Comparison of ENCODE assay signal across 1 cellular context in the genomic region with DNA sequence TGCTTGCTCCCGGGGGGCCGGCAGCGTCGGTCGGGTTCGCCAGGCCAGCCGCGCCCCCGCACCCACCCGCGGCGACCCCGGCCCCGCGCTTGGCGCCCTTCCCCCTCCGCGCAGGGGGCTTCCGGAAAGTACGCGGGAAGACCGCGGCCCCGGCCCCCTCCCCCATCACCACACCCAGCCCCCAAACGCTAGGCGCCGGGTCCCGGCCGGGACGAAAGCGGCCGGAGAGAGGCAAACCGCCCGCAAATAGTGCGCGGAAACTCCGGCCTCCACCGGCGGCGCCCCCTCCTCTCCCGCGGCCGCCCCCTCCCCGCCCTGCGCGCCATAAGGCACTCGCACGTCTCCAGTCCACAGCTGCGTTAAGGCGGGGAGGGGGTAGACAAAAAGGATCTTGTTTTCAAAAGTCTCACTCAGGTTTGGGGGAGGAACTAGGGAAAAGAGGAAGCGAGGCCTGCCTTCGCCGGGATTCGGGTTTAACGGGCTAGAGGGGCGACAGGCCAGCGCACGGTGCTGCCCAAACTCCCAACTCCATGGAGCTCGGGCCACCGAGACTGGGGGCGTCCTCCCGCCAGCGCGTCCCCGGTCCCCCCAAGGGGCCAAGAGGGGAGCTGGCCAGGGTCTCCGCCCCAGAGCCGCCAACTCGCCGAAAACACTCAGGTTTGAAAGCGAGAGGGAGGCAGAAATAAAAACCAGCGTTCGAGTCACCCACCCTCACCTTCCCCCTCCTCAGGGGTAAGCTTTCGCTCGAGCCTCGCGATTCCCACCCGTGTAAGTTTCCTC.
A peak's percentile ranks its signal among the peaks of the same experiment; 100 is the strongest.
TF ChIP-seq lines count a peak whose summit lies in the region.

No MANE protein-coding gene starts in this region.

TF ChIP-seq in K562, 482 proteins besides CTCF, POLR2A, EP300 and RAD21 (continued from another document and continues in another):
- TF ChIP-seq, protein P1, sequence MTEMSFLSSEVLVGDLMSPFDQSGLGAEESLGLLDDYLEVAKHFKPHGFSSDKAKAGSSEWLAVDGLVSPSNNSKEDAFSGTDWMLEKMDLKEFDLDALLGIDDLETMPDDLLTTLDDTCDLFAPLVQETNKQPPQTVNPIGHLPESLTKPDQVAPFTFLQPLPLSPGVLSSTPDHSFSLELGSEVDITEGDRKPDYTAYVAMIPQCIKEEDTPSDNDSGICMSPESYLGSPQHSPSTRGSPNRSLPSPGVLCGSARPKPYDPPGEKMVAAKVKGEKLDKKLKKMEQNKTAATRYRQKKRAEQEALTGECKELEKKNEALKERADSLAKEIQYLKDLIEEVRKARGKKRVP (CRISPR knock-in tag; IDR thresholded peaks at IDR 0.05) = no peak
- TF ChIP-seq KAT8 (IDR thresholded peaks at IDR 0.05; ENCODE audit: low read depth) (no peak), FIP1L1 (IDR thresholded peaks at IDR 0.05; ENCODE audit: low read depth, low read length, poor library complexity, severe bottlenecking) (no peak), ZNF785 (CRISPR knock-in tag; IDR thresholded peaks at IDR 0.05) (no peak), ZKSCAN8 (CRISPR knock-in tag; IDR thresholded peaks at IDR 0.05) (no peak), HCFC1 (IDR thresholded peaks at IDR 0.05; ENCODE audit: low read depth, low read length) (no peak), NONO (IDR thresholded peaks at IDR 0.05; ENCODE audit: low read depth in 2 of 2, low read length in 1 of 2) (no peak), BRD4 (IDR thresholded peaks at IDR 0.05) (peak; percentile 36), MAFG (tag; conservative IDR thresholded peaks at IDR 0.05) (no peak), POU5F1 (IDR thresholded peaks at IDR 0.05; ENCODE audit: borderline replicate concordance, low read depth, low read length, partially characterized antibody) (no peak), ZNF780A (CRISPR knock-in tag; IDR thresholded peaks at IDR 0.05) (no peak), BCOR (IDR thresholded peaks at IDR 0.05) (peak; percentile 27; the same call in 1 of the 2 replicates), GABPB2 (CRISPR knock-in tag; conservative IDR thresholded peaks at IDR 0.05) (no peak), ZNF699 (CRISPR knock-in tag; IDR thresholded peaks at IDR 0.05; ENCODE audit: insufficient replicate concordance) (no peak), ZNF77 (CRISPR knock-in tag; IDR thresholded peaks at IDR 0.05) (no peak), ATF1 (CRISPR knock-in tag; IDR thresholded peaks at IDR 0.05) (no peak), ATF1 (tag; IDR thresholded peaks at IDR 0.05) (no peak), FOXK2 (conservative IDR thresholded peaks at IDR 0.05 in 1 of 2, IDR thresholded peaks at IDR 0.05 in 1 of 2; ENCODE audit: low read depth in 2 of 2) (peak; percentile 17 to 22; a peak in 1 of 4 replicates), CEBPB (tag; IDR thresholded peaks at IDR 0.05) (no peak), BHLHE40 (IDR thresholded peaks at IDR 0.05; ENCODE audit: low read length) (0 out of 2 replicates have a peak, but pooled peaks have one; percentile 6), RBBP5 (IDR thresholded peaks at IDR 0.05; ENCODE audit: borderline replicate concordance, insufficient read depth, low read length, poor library complexity, severe bottlenecking) (no peak), ESRRB (CRISPR knock-in tag; IDR thresholded peaks at IDR 0.05; ENCODE audit: borderline replicate concordance) (no peak), SMARCE1 (IDR thresholded peaks at IDR 0.05) (0 out of 2 replicates have a peak, but pooled peaks have one; percentile 27), ZSCAN29 (IDR thresholded peaks at IDR 0.05) (no peak), SNIP1 (IDR thresholded peaks at IDR 0.05; ENCODE audit: low read depth) (no peak), PHF8 (IDR thresholded peaks at IDR 0.05; ENCODE audit: borderline replicate concordance, low read length) (peak; percentile 68; the same call in 1 of the 2 replicates), POLR3A (IDR thresholded peaks at IDR 0.05; ENCODE audit: borderline replicate concordance, extremely low read depth, insufficient read depth, insufficient read length) (no peak), MIER1 (IDR thresholded peaks at IDR 0.05; ENCODE audit: low read depth) (no peak), ZNF140 (CRISPR knock-in tag; IDR thresholded peaks at IDR 0.05) (no peak), FOXP1 (CRISPR knock-in tag; IDR thresholded peaks at IDR 0.05) (0 out of 2 replicates have a peak, but pooled peaks have one; percentile 30), ASH1L (IDR thresholded peaks at IDR 0.05; ENCODE audit: borderline replicate concordance, low read depth, partially characterized antibody) (no peak), HNRNPUL1 (IDR thresholded peaks at IDR 0.05; ENCODE audit: low read length) (no peak), ZNF583 (CRISPR knock-in tag; IDR thresholded peaks at IDR 0.05) (no peak), COPS2 (conservative IDR thresholded peaks at IDR 0.05) (no peak), ETV1 (tag; conservative IDR thresholded peaks at IDR 0.05; ENCODE audit: low read depth) (peak; percentile 21; the same call in 1 of the 2 replicates), ZNF354B (CRISPR knock-in tag; IDR thresholded peaks at IDR 0.05) (no peak), ZNF76 (CRISPR knock-in tag; IDR thresholded peaks at IDR 0.05; ENCODE audit: borderline replicate concordance) (no peak), MXI1 (IDR thresholded peaks at IDR 0.05; ENCODE audit: low read depth, low read length) (0 out of 2 replicates have a peak, but pooled peaks have one; percentile 1), MEF2D (tag; conservative IDR thresholded peaks at IDR 0.05; ENCODE audit: low read depth) (no peak), XRCC4 (IDR thresholded peaks at IDR 0.05; ENCODE audit: extremely low read depth, insufficient read depth, insufficient read length) (no peak), ZNF121 (CRISPR knock-in tag; conservative IDR thresholded peaks at IDR 0.05) (no peak)
- TF ChIP-seq, protein P2, sequence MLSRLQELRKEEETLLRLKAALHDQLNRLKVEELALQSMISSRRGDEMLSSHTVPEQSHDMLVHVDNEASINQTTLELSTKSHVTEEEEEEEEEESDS (CRISPR knock-in tag; IDR thresholded peaks at IDR 0.05) = no peak
- TF ChIP-seq, protein P3, sequence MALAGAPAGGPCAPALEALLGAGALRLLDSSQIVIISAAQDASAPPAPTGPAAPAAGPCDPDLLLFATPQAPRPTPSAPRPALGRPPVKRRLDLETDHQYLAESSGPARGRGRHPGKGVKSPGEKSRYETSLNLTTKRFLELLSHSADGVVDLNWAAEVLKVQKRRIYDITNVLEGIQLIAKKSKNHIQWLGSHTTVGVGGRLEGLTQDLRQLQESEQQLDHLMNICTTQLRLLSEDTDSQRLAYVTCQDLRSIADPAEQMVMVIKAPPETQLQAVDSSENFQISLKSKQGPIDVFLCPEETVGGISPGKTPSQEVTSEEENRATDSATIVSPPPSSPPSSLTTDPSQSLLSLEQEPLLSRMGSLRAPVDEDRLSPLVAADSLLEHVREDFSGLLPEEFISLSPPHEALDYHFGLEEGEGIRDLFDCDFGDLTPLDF (CRISPR knock-in tag; IDR thresholded peaks at IDR 0.05) = no peak
- TF ChIP-seq, protein P4, sequence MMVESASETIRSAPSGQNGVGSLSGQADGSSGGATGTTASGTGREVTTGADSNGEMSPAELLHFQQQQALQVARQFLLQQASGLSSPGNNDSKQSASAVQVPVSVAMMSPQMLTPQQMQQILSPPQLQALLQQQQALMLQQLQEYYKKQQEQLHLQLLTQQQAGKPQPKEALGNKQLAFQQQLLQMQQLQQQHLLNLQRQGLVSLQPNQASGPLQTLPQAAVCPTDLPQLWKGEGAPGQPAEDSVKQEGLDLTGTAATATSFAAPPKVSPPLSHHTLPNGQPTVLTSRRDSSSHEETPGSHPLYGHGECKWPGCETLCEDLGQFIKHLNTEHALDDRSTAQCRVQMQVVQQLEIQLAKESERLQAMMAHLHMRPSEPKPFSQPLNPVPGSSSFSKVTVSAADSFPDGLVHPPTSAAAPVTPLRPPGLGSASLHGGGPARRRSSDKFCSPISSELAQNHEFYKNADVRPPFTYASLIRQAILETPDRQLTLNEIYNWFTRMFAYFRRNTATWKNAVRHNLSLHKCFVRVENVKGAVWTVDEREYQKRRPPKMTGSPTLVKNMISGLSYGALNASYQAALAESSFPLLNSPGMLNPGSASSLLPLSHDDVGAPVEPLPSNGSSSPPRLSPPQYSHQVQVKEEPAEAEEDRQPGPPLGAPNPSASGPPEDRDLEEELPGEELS (CRISPR knock-in tag; IDR thresholded peaks at IDR 0.05; ENCODE audit: borderline replicate concordance) = no peak
- TF ChIP-seq, protein P5, sequence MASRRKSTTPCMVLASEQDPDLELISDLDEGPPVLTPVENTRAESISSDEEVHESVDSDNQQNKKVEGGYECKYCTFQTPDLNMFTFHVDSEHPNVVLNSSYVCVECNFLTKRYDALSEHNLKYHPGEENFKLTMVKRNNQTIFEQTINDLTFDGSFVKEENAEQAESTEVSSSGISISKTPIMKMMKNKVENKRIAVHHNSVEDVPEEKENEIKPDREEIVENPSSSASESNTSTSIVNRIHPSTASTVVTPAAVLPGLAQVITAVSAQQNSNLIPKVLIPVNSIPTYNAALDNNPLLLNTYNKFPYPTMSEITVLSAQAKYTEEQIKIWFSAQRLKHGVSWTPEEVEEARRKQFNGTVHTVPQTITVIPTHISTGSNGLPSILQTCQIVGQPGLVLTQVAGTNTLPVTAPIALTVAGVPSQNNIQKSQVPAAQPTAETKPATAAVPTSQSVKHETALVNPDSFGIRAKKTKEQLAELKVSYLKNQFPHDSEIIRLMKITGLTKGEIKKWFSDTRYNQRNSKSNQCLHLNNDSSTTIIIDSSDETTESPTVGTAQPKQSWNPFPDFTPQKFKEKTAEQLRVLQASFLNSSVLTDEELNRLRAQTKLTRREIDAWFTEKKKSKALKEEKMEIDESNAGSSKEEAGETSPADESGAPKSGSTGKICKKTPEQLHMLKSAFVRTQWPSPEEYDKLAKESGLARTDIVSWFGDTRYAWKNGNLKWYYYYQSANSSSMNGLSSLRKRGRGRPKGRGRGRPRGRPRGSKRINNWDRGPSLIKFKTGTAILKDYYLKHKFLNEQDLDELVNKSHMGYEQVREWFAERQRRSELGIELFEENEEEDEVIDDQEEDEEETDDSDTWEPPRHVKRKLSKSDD (conservative IDR thresholded peaks at IDR 0.05; ENCODE audit: low read length) = no peak
- TF ChIP-seq, protein P6, sequence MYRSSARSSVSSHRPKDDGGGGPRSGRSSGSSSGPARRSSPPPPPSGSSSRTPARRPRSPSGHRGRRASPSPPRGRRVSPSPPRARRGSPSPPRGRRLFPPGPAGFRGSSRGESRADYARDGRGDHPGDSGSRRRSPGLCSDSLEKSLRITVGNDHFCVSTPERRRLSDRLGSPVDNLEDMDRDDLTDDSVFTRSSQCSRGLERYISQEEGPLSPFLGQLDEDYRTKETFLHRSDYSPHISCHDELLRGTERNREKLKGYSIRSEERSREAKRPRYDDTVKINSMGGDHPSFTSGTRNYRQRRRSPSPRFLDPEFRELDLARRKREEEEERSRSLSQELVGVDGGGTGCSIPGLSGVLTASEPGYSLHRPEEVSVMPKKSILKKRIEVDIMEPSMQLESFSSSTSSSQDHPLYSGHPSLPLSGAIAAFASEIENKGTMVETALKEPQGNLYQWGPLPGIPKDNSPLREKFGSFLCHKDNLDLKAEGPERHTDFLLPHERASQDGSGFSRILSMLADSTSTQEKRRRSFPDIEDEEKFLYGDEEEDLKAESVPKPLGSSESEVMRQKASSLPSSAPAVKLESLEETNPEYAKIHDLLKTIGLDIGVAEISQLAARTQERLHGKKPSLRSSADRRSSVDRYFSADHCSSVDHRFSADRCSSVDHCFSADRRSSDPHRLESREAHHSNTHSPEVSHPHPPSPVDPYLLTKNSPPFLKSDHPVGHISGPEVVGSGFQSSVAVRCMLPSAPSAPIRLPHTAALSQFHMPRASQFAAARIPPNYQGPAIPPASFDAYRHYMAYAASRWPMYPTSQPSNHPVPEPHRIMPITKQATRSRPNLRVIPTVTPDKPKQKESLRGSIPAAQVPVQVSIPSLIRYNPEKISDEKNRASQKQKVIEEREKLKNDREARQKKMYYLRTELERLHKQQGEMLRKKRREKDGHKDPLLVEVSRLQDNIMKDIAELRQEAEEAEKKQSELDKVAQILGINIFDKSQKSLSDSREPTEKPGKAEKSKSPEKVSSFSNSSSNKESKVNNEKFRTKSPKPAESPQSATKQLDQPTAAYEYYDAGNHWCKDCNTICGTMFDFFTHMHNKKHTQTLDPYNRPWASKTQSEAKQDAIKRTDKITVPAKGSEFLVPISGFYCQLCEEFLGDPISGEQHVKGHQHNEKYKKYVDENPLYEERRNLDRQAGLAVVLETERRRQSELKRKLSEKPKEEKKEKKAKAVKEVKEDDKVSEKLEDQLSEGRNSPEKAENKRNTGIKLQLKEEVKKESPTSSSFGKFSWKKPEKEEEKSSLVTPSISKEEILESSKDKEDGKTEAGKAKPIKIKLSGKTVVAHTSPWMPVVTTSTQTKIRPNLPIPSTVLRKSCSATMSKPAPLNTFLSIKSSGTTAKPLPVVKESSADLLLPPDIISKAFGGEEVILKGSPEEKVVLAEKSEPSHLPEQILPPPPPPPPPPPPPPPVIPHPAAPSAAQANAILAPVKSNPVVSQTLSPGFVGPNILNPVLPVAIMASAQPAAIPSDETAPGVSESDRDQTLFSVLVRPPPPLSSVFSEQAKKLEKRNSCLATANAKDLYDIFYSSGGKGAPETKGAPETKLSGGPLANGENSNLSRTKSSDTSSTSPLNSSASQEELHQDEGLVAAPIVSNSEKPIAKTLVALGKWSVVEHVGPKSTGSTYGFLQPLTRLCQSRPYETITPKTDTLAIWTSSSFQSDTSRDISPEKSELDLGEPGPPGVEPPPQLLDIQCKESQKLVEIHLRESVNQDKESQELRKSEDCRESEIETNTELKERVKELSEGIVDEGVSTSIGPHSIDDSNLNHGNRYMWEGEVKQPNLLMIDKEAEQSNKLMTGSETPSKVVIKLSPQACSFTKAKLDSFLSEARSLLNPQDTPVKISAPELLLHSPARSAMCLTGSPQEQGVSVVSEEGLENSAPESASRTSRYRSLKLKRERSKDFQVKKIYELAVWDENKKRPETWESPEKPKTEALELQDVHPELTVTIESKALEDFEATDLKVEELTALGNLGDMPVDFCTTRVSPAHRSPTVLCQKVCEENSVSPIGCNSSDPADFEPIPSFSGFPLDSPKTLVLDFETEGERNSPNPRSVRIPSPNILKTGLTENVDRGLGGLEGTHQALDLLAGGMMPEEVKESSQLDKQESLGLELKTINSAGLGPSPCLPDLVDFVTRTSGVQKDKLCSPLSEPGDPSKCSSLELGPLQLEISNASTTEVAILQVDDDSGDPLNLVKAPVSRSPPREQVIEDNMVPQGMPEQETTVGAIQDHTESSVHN (IDR thresholded peaks at IDR 0.05; ENCODE audit: borderline replicate concordance in 1 of 2, low read depth in 1 of 2) = no peak
- TF ChIP-seq, protein P7, sequence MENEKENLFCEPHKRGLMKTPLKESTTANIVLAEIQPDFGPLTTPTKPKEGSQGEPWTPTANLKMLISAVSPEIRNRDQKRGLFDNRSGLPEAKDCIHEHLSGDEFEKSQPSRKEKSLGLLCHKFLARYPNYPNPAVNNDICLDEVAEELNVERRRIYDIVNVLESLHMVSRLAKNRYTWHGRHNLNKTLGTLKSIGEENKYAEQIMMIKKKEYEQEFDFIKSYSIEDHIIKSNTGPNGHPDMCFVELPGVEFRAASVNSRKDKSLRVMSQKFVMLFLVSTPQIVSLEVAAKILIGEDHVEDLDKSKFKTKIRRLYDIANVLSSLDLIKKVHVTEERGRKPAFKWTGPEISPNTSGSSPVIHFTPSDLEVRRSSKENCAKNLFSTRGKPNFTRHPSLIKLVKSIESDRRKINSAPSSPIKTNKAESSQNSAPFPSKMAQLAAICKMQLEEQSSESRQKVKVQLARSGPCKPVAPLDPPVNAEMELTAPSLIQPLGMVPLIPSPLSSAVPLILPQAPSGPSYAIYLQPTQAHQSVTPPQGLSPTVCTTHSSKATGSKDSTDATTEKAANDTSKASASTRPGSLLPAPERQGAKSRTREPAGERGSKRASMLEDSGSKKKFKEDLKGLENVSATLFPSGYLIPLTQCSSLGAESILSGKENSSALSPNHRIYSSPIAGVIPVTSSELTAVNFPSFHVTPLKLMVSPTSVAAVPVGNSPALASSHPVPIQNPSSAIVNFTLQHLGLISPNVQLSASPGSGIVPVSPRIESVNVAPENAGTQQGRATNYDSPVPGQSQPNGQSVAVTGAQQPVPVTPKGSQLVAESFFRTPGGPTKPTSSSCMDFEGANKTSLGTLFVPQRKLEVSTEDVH (IDR thresholded peaks at IDR 0.05; ENCODE audit: low read depth, partially characterized antibody) = no peak
